Comparison of ENCODE assay signal across 8 cellular contexts in genomic region chr16:68244481-68244902, GRCh38. TPM values are rescaled to one million over a fixed set of nuclear protein-coding genes. Genes with fewer than 3 reads are reported as not detected.
A peak's percentile ranks its signal among the peaks of the same experiment; 100 is the strongest.
DNase-seq lines count a peak whose midpoint lies in the region; ATAC-seq and TF ChIP-seq lines count a peak whose summit lies in the region.

No MANE protein-coding gene starts in this region.

- H3K27ac ChIP-seq in Peyer's patch (peak overlapping the region; percentile 51 to 81 (median 56)), fibroblast of lung (ENCODE audit: insufficient read depth, low read length) (peak overlapping the region; percentile 61)

- H3K4me1 ChIP-seq in Peyer's patch: peaks cover 0 to 40% (median 6%) of the 10 kb centered on the region in 4 donors
- H3K4me1 ChIP-seq in fibroblast of lung (ENCODE audit: control insufficient read depth, extremely low read depth, insufficient read depth, low read length): peaks cover 7% of the 10 kb centered on the region

- DNase-seq in Peyer's patch (no peak), fibroblast of lung (ENCODE audit: low read depth in 2 of 2) (no peak), retinal pigment epithelial cell (ENCODE audit: low read depth) (no peak), NOMO-1 (lab: John Stamatoyannopoulos, UW; ENCODE audit: unreplicated experiment in 2 of 2) (no peak), LoVo (ENCODE audit: low spot score) (no peak)

- peak overlapping the region; percentile 99 for H3K4me2 ChIP-seq in fibroblast of lung (ENCODE audit: extremely low read depth, insufficient read depth, low read length)

- H3K27me3 ChIP-seq in Peyer's patch (no peaks in the 10 kb centered on the region), fibroblast of lung (ENCODE audit: control insufficient read depth, insufficient read depth, low read length) (no peaks in the 10 kb centered on the region)

- peaks cover 0 to 4% (median 0%) of the 10 kb centered on the region in 3 donors for H3K36me3 ChIP-seq in Peyer's patch
- no peaks in the 10 kb centered on the region for H3K36me3 ChIP-seq in fibroblast of lung (ENCODE audit: control insufficient read depth, insufficient read depth, low read length)

- peak overlapping the region; percentile 78 for H3K9ac ChIP-seq in fibroblast of lung (ENCODE audit: insufficient read depth, low read length)

- H3K9me3 ChIP-seq in Peyer's patch (no peaks in the 10 kb centered on the region), fibroblast of lung (ENCODE audit: control insufficient read depth, insufficient read depth, low read depth, low read length) (no peaks in the 10 kb centered on the region)

- peaks cover 8% of the 10 kb centered on the region for H3K79me2 ChIP-seq in fibroblast of lung (ENCODE audit: control insufficient read depth, insufficient read depth, low read length)

- ATAC-seq in GM18505 (IDR thresholded peaks at IDR 0.05; ENCODE audit: unreplicated experiment): peak; percentile 3
- no peak for ATAC-seq in GM19452 (IDR thresholded peaks at IDR 0.05; ENCODE audit: unreplicated experiment)
- no peak for ATAC-seq in GM18858 (IDR thresholded peaks at IDR 0.05; ENCODE audit: unreplicated experiment)

- H3K4me3 ChIP-seq in Peyer's patch: peak overlapping the region; percentile 75 to 96 (median 89)
- peak overlapping the region; percentile 78 to 99 (median 88) for H3K4me3 ChIP-seq in fibroblast of lung (replicated peaks in 1 of 4; ENCODE audit: control extremely low read depth in 1 of 4, insufficient read depth in 1 of 4, low read depth in 3 of 4, low read length in 4 of 4)
- peak overlapping the region; percentile 97 for H3K4me3 ChIP-seq in retinal pigment epithelial cell (ENCODE audit: low read length)

- TF ChIP-seq CTCF in Peyer's patch (IDR thresholded peaks at IDR 0.05) (no peak), fibroblast of lung (conservative IDR thresholded peaks at IDR 0.05 in 1 of 2, IDR thresholded peaks at IDR 0.05 in 1 of 2; ENCODE audit: low read depth in 1 of 2, low read length in 2 of 2) (no peak), retinal pigment epithelial cell (conservative IDR thresholded peaks at IDR 0.05; ENCODE audit: low read depth, low read length) (no peak)

- no peak for TF ChIP-seq POLR2A in GM18505 (IDR thresholded peaks at IDR 0.05; ENCODE audit: borderline replicate concordance, extremely low read depth, insufficient read depth, insufficient read length)
- TF ChIP-seq POLR2A in Peyer's patch (IDR thresholded peaks at IDR 0.05): no peak

- H4K20me1 ChIP-seq in fibroblast of lung (ENCODE audit: control insufficient read depth, extremely low read depth, insufficient read depth, low read length): no peaks in the 10 kb centered on the region

- peak overlapping the region; percentile 98 for H2AFZ ChIP-seq in fibroblast of lung (ENCODE audit: low read length)

RNA-seq across cellular contexts. Expression of gene PLA2G15, which starts 0.7 kb away (rescaled TPM):
- total RNA-seq in Peyer's patch: 10 to 100 TPM in 3 of 4 donors, 1 to 10 TPM in 1; 8.3 to 27.5 (median 17.6) TPM
- total RNA-seq in fibroblast of lung: 14.9 and 28.7 TPM in 2 replicates
- polyA plus RNA-seq in fibroblast of lung: 19.6 and 22.2 TPM in 2 replicates
- 21.6 and 22.2 TPM in 2 replicates for polyA plus RNA-seq in fibroblast of lung (2012)
- polyA minus RNA-seq in fibroblast of lung (ENCODE audit: low replicate concordance): 42.2 and 49.7 TPM in 2 replicates

RNA-seq across cellular contexts. Expression of gene ESRP2, which starts 8.6 kb away (rescaled TPM):
- total RNA-seq in Peyer's patch: 10 to 100 TPM; 15.7 to 67.4 (median 40.9) TPM
- total RNA-seq in fibroblast of lung: under 0.01 and 0.17 TPM in 2 replicates
- polyA plus RNA-seq in fibroblast of lung: 0.08 and 0.10 TPM in 2 replicates
- polyA plus RNA-seq in fibroblast of lung (2012): 0.03 and 0.12 TPM in 2 replicates
- polyA minus RNA-seq in fibroblast of lung (ENCODE audit: low replicate concordance): not detected in 2 replicates

RNA-seq across cellular contexts. Expression of gene SLC7A6, which starts 19.8 kb away (rescaled TPM):
- total RNA-seq in Peyer's patch (10 to 100 TPM; 19.9 to 83.3 (median 46.4) TPM), fibroblast of lung (8.5 and 11.9 TPM in 2 replicates)
- polyA plus RNA-seq in fibroblast of lung: 16.0 and 19.0 TPM in 2 replicates
- polyA plus RNA-seq in fibroblast of lung (2012): 10.4 and 11.6 TPM in 2 replicates
- 70.2 and 119 TPM in 2 replicates for polyA minus RNA-seq in fibroblast of lung (ENCODE audit: low replicate concordance)

Comparison
In these comparisons a context has a peak if more than half of its experiments do, and no peak if none do; other contexts are left out.
1. RNA of gene ESRP2, which starts 8.6 kb away (total RNA-seq): 15.7 to 67.4 TPM in Peyer's patch; under 0.01 to 0.17 TPM in fibroblast of lung; every median in the first group is over 10 times any median in the second.
2. Peak in every context shown above with its lines, with median percentiles within 50 percentile points of each other: H3K4me3 ChIP-seq.